Comparison of ENCODE assay signal across 19 cellular contexts in genomic region chr11:9448576-9449352, GRCh38. TPM values are rescaled to one million over a fixed set of nuclear protein-coding genes. Genes with fewer than 3 reads are reported as not detected.
DNase-seq lines count a peak whose midpoint lies in the region; ATAC-seq, FAIRE-seq and TF ChIP-seq lines count a peak whose summit lies in the region.
"Had no signal": no experiment of that assay in that cellular context is flagged by ENCODE, and none has a peak within 500 bp of the region (broad histone marks: within the 10 kb centered on the region; RNA-seq: fewer than 3 reads in every experiment).

No MANE protein-coding gene starts in this region.

- H3K4me1 Mint-ChIP-seq in WTC11: no peaks in the 10 kb centered on the region
- peaks cover 3 to 10% (median 6%) of the 10 kb centered on the region in 4 donors for H3K4me1 Mint-ChIP-seq in CD4-positive, alpha-beta memory T cell

- H3K4me2 ChIP-seq in HepG2 (ENCODE audit: low read depth, low read length) (no peak overlapping the region), H1 (ENCODE audit: insufficient read depth in 1 of 2, low read depth in 2 of 2, low read length in 2 of 2) (no peak overlapping the region)

- H2BK12ac ChIP-seq in H1 (ENCODE audit: low read depth, low read length): no peak overlapping the region

- H3K79me2 ChIP-seq in HepG2 (ENCODE audit: insufficient read depth, low read length) (no peaks in the 10 kb centered on the region), H1 (ENCODE audit: control insufficient read depth in 1 of 2, insufficient read depth in 2 of 2, low read length in 2 of 2) (no peaks in the 10 kb centered on the region)

- no peak overlapping the region for H3K4ac ChIP-seq in H1 (replicated peaks; ENCODE audit: insufficient read length, low read depth, low read length)

- H3K18ac ChIP-seq in H1 (ENCODE audit: extremely low read depth, low read length): no peak overlapping the region

- no peak overlapping the region for H2BK5ac ChIP-seq in H1 (ENCODE audit: low read depth, low read length)

- H2AFZ ChIP-seq in HepG2 (ENCODE audit: low read length): no peak overlapping the region
- H2AFZ ChIP-seq in H1 (ENCODE audit: low read length): no peak overlapping the region

- TF ChIP-seq POLR2A in HepG2 (IDR thresholded peaks at IDR 0.05; ENCODE audit: insufficient read depth in 1 of 2, low read depth in 2 of 2, low read length in 2 of 2) (no peak), right lobe of liver (IDR thresholded peaks at IDR 0.05) (no peak), H1 (IDR thresholded peaks at IDR 0.05; ENCODE audit: control extremely low read depth in 1 of 2, low read depth in 2 of 2, low read length in 2 of 2) (0 out of 3 replicates have a peak, but pooled peaks of 1 of the 2 experiments have one; percentile 9)

- no peak overlapping the region for H2BK120ac ChIP-seq in H1 (replicated peaks; ENCODE audit: low read depth, low read length)

- H3K27me3 ChIP-seq in HepG2 (ENCODE audit: control insufficient read depth in 1 of 2, insufficient read depth in 2 of 2, low read length in 2 of 2) (no peaks in the 10 kb centered on the region), right lobe of liver (no peaks in the 10 kb centered on the region), H1 (replicated peaks in 1 of 4; ENCODE audit: control insufficient read depth in 3 of 4, extremely low read depth in 1 of 4, insufficient read depth in 3 of 4, low read length in 3 of 4) (no peaks in the 10 kb centered on the region), upper lobe of right lung (no peaks in the 10 kb centered on the region)
- H3K27me3 ChIP-seq in CD4-positive, alpha-beta memory T cell (ENCODE audit: insufficient read depth, low read length): no peaks in the 10 kb centered on the region

- BruUV-seq in HepG2 (replicated peaks; lab: Mats Ljungman, UMichigan): no TSS peak

- no peak overlapping the region for H3K4me3 Mint-ChIP-seq in WTC11
- H3K4me3 Mint-ChIP-seq in CD4-positive, alpha-beta memory T cell: no peak overlapping the region
- H3K4me3 Mint-ChIP-seq: CD8-positive, alpha-beta T cell had no signal

- CTCF ChIA-PET in HepG2 (lab: Yijun Ruan, JAX; ENCODE audit: low intra/inter-chr PET ratio, low total read pairs): no interaction called here
- CTCF ChIA-PET in WTC11 (lab: Charles Lee): interaction anchor here (1.4 kb wide), 1 partner anchor 58 kb away, joined by 3 read pairs; no protein-coding TSS in a partner anchor
- CTCF ChIA-PET in H1 (lab: Charles Lee; ENCODE audit: partially characterized antibody): no interaction called here
- CTCF ChIA-PET in CD4-positive, alpha-beta memory T cell (lab: Charles Lee; ENCODE audit: partially characterized antibody): interaction anchor here (0.9 kb wide), 1 partner anchor 12 kb away, joined by 3 read pairs; the partner anchor contains the start of gene ZNF143

- H3K27me3 Mint-ChIP-seq in WTC11 (ENCODE audit: low read depth): no peaks in the 10 kb centered on the region
- no peaks in the 10 kb centered on the region for H3K27me3 Mint-ChIP-seq in CD4-positive, alpha-beta memory T cell

- FAIRE-seq in HepG2 (lab: Jason Lieb, UNC) (no peak), H1 (lab: Jason Lieb, UNC) (no peak)
- FAIRE-seq: GM12891, GM18507 had no signal

- H3K56ac ChIP-seq in H1 (replicated peaks; ENCODE audit: insufficient read length, low read depth, low read length): no peak overlapping the region

- peak; percentile 13; the same call in 1 of the 3 replicates for ATAC-seq in HepG2
- no peak for ATAC-seq in right lobe of liver
- no peak; the same call in 1 of the 2 replicates for ATAC-seq in WTC11
- ATAC-seq in upper lobe of right lung: no peak
- no peak for ATAC-seq in HG02884 (IDR thresholded peaks at IDR 0.05; ENCODE audit: unreplicated experiment)
- ATAC-seq: CD8-positive, alpha-beta T cell had no signal

- H3K9ac ChIP-seq in HepG2 (ENCODE audit: insufficient read depth, low read depth, low read length) (no peak overlapping the region), H1 (replicated peaks in 1 of 4; ENCODE audit: extremely low read depth in 1 of 4, low read depth in 3 of 4, low read length in 3 of 4) (no peak overlapping the region)

- H3K9me3 Mint-ChIP-seq in WTC11: peaks cover 31% of the 10 kb centered on the region
- H3K9me3 Mint-ChIP-seq in CD4-positive, alpha-beta memory T cell: peaks cover 0 to 21% (median 10%) of the 10 kb centered on the region in 8 donors

- no peak for TF ChIP-seq RAD21 in HepG2 (CRISPR knock-in tag; IDR thresholded peaks at IDR 0.05)
- TF ChIP-seq RAD21 in H1 (IDR thresholded peaks at IDR 0.05 in 1 of 2, conservative IDR thresholded peaks at IDR 0.05 in 1 of 2; ENCODE audit: low read depth in 2 of 2, low read length in 2 of 2): no peak

- no peak overlapping the region for H4K8ac ChIP-seq in H1 (ENCODE audit: extremely low read depth, insufficient read depth, low read length)

- no peak overlapping the region for H3K23ac ChIP-seq in H1 (ENCODE audit: insufficient read length)

- H4K20me1 ChIP-seq in HepG2 (ENCODE audit: insufficient read depth, low read length) (no peaks in the 10 kb centered on the region), H1 (replicated peaks in 1 of 2; ENCODE audit: control insufficient read depth in 1 of 2, insufficient read depth in 2 of 2, low read length in 2 of 2) (no peaks in the 10 kb centered on the region)

- TF ChIP-seq EP300 in HepG2 (IDR thresholded peaks at IDR 0.05; ENCODE audit: low read depth in 2 of 2, low read length in 2 of 2): no peak
- TF ChIP-seq EP300 in HepG2 (CRISPR knock-in tag; IDR thresholded peaks at IDR 0.05; ENCODE audit: borderline replicate concordance): no peak
- no peak for TF ChIP-seq EP300 in H1 (IDR thresholded peaks at IDR 0.05; ENCODE audit: borderline replicate concordance in 1 of 2, low read depth in 2 of 2, low read length in 2 of 2)

- H4K91ac ChIP-seq in H1 (replicated peaks; ENCODE audit: insufficient read length, low read length): no peak overlapping the region

- H2AK5ac ChIP-seq in H1 (ENCODE audit: low read depth, low read length): no peak overlapping the region

- no peaks in the 10 kb centered on the region for H3K23me2 ChIP-seq in H1 (ENCODE audit: low read depth, low read length)

- H3K4me3 ChIP-seq in HepG2 (replicated peaks in 1 of 3; ENCODE audit: insufficient read depth in 1 of 3, low read depth in 2 of 3, low read length in 3 of 3) (no peak overlapping the region), right lobe of liver (no peak overlapping the region), H1 (ENCODE audit: extremely low read depth in 1 of 4, insufficient read depth in 2 of 4, low read depth in 3 of 4, low read length in 4 of 4) (no peak overlapping the region), upper lobe of right lung (no peak overlapping the region)
- H3K4me3 ChIP-seq in CD4-positive, alpha-beta memory T cell (ENCODE audit: low read length in 2 of 2): no peak overlapping the region

- H2BK15ac ChIP-seq in H1 (ENCODE audit: low read length): no peak overlapping the region

- H3K36me3 ChIP-seq in HepG2 (replicated peaks in 1 of 2; ENCODE audit: control insufficient read depth in 1 of 2, insufficient read depth in 2 of 2, low read length in 2 of 2) (peaks cover 3 to 14% of the 10 kb centered on the region in 2 experiments; a peak in 3 of 5 replicates), right lobe of liver (peaks cover 0 to 19% (median 0%) of the 10 kb centered on the region in 4 donors), H1 (ENCODE audit: control insufficient read depth in 2 of 4, insufficient read depth in 4 of 4, low read length in 3 of 4) (peaks cover 3 to 30% (median 13%) of the 10 kb centered on the region in 4 experiments; a peak in 6 of 8 replicates), upper lobe of right lung (peaks cover 33% of the 10 kb centered on the region)
- H3K36me3 ChIP-seq in CD4-positive, alpha-beta memory T cell (ENCODE audit: insufficient read depth, low read length): no peaks in the 10 kb centered on the region

- H3K79me1 ChIP-seq in H1 (ENCODE audit: low read depth, low read length): no peaks in the 10 kb centered on the region

- intact Hi-C loops in HepG2 (cut with micrococcal nuclease; ENCODE audit: unreplicated experiment): loop anchor here (10.0 kb wide), 1 partner anchor 56 kb away; no protein-coding TSS in a partner anchor
- intact Hi-C loops in right lobe of liver (cut with DNase I): no loop called here
- intact Hi-C loops in upper lobe of right lung (cut with DNase I): no loop called here
- intact Hi-C loops in CD4-positive, alpha-beta memory T cell (cut with micrococcal nuclease): no loop called here

- DNase-seq in HepG2 (ENCODE audit: low spot score) (no peak), right lobe of liver (no peak), WTC11 (ENCODE audit: low spot score) (no peak), H1 (ENCODE audit: low read depth in 1 of 2, low spot score in 2 of 2) (peak in 1 of 2 experiments; percentile 47), upper lobe of right lung (peak; percentile 40)
- no peak for DNase-seq in activated CD4-positive, alpha-beta T cell treated with anti-CD3 and anti-CD28 coated beads, Interleukin-2, amount 50 U/mL, for 48 hours
- no peak for DNase-seq in CD4-positive, alpha-beta memory T cell
- DNase-seq: C1 segment of cervical spinal cord; Caco-2; CD8-positive, alpha-beta T cell; DMS153; DMS79 treated with DMSO at 0.1 percent for 48 hours; GF-D8; GOT3; H7; HCEC 1CT had no signal

- H4K5ac ChIP-seq in H1 (ENCODE audit: insufficient read length, low read depth, low read length): no peak overlapping the region

- no peak overlapping the region for H2BK20ac ChIP-seq in H1 (ENCODE audit: low read length)

- H3K27ac ChIP-seq in HepG2 (ENCODE audit: extremely low read length, insufficient read depth, low read length) (no peak overlapping the region), right lobe of liver (no peak overlapping the region), H1 (ENCODE audit: low read depth, low read length) (no peak overlapping the region), upper lobe of right lung (no peak overlapping the region)
- no peak overlapping the region for H3K27ac ChIP-seq in CD4-positive, alpha-beta memory T cell (ENCODE audit: low read depth, low read length)

- H3K36me3 Mint-ChIP-seq in WTC11: peaks cover 46% of the 10 kb centered on the region
- H3K36me3 Mint-ChIP-seq in CD4-positive, alpha-beta memory T cell: peaks cover 16 to 24% of the 10 kb centered on the region in 2 donors

- H3K9me3 ChIP-seq in HepG2 (ENCODE audit: low read length) (no peaks in the 10 kb centered on the region), right lobe of liver (no peaks in the 10 kb centered on the region), H1 (ENCODE audit: insufficient read depth in 2 of 2, low read depth in 1 of 2, low read length in 1 of 2) (peaks cover 7 to 9% of the 10 kb centered on the region in 2 experiments; a peak in 3 of 4 replicates), upper lobe of right lung (peaks cover 5% of the 10 kb centered on the region)
- H3K9me3 ChIP-seq in CD4-positive, alpha-beta memory T cell (ENCODE audit: control insufficient read depth in 1 of 2, low read length in 2 of 2): no peaks in the 10 kb centered on the region

- H3K27ac Mint-ChIP-seq in WTC11: peak overlapping the region; percentile 60
- H3K27ac Mint-ChIP-seq in CD4-positive, alpha-beta memory T cell: no peak overlapping the region

- H3K4me1 ChIP-seq in HepG2 (ENCODE audit: insufficient read depth, low read length) (no peaks in the 10 kb centered on the region), right lobe of liver (no peaks in the 10 kb centered on the region), H1 (replicated peaks in 1 of 4; ENCODE audit: control insufficient read depth in 3 of 4, insufficient read depth in 4 of 4, low read length in 3 of 4) (no peaks in the 10 kb centered on the region), upper lobe of right lung (no peaks in the 10 kb centered on the region)
- peaks cover 4% of the 10 kb centered on the region for H3K4me1 ChIP-seq in CD4-positive, alpha-beta memory T cell (ENCODE audit: insufficient read depth, low read length)
- H3K4me1 ChIP-seq: Caco-2 had no signal

- TF ChIP-seq CTCF in HepG2 (CRISPR knock-in tag; IDR thresholded peaks at IDR 0.05): no peak
- TF ChIP-seq CTCF in right lobe of liver (IDR thresholded peaks at IDR 0.05): no peak
- no peak for TF ChIP-seq CTCF in WTC11 (IDR thresholded peaks at IDR 0.05)
- no peak for TF ChIP-seq CTCF in H1 (IDR thresholded peaks at IDR 0.05; ENCODE audit: control extremely low read depth in 1 of 3, insufficient read depth in 1 of 3, low read depth in 1 of 3, low read length in 3 of 3)
- TF ChIP-seq CTCF in upper lobe of right lung (IDR thresholded peaks at IDR 0.05): no peak

- in situ Hi-C loops in HepG2 (cut with HindIII; ENCODE audit: extremely low pct_ligation_motif_present, low pct_unique_long_range_greater_than_20kb): no loop called here

- POLR2A ChIA-PET in HepG2 (lab: Yijun Ruan, JAX) (interaction anchor here (3.0 kb wide), 1 partner anchor 11 kb away, joined by 27 read pairs; the partner anchor contains the start of gene ZNF143), WTC11 (lab: Charles Lee) (interaction anchor here (1.8 kb wide), 1 partner anchor 11 kb away, joined by 8 read pairs; the partner anchor contains the start of gene ZNF143), H1 (lab: Charles Lee; ENCODE audit: partially characterized antibody) (interaction anchor here (0.6 to 6.5 kb wide), 9 partner anchors 9 to 186 kb away, joined by 3 to 78 read pairs (median 4); partner anchors contain the start of gene ZNF143)
- POLR2A ChIA-PET in CD4-positive, alpha-beta memory T cell (lab: Charles Lee; ENCODE audit: partially characterized antibody): interaction anchor here (4.2 kb wide), 1 partner anchor 11 kb away, joined by 28 read pairs; the partner anchor contains the start of gene ZNF143

- H3K14ac ChIP-seq in H1 (ENCODE audit: insufficient read length): no peak overlapping the region

- WGBS in HepG2 (ENCODE audit: low lambda C conversion rate): 96% methylated on average over 9 of the region's 9 CpGs
- 99% methylated on average over 9 of the region's 9 CpGs for WGBS in right lobe of liver (ENCODE audit: insufficient coverage, low coverage, low lambda C conversion rate, missing lambda C conversion rate)
- 98% methylated on average over 7 of the region's 9 CpGs; no CpG with 5 or more reads in 1 of the 2 experiments for WGBS in H1 (ENCODE audit: extremely low coverage in 1 of 2, insufficient coverage in 1 of 2, insufficient read length in 1 of 2, insufficient replicate concordance in 2 of 2, low coverage in 1 of 2, low lambda C conversion rate in 2 of 2, missing lambda C conversion rate in 1 of 2), 2 experiments

RNA-seq across cellular contexts. Expression of gene ZNF143, which starts 12.0 kb away (rescaled TPM):
- total RNA-seq in HepG2 (2016; rRNA removed; fragmentation: Illumina TruSeq; extraction: Trizol): 22.4 and 32.9 TPM in 2 replicates
- 5.2 and 7.5 TPM in 2 replicates for total RNA-seq in HepG2 (2016; cell fraction: cytosol; rRNA removed; fragmentation: Illumina TruSeq; extraction: Trizol; ENCODE audit: low read depth)
- 23.4 and 29.8 TPM in 2 replicates for total RNA-seq in HepG2 (2016; cell fraction: insoluble cytoplasmic fraction; rRNA removed; fragmentation: Illumina TruSeq; extraction: Trizol)
- total RNA-seq in HepG2 (2016; cell fraction: membrane; rRNA removed; fragmentation: Illumina TruSeq; extraction: Trizol): 11.5 and 14.0 TPM in 2 replicates
- total RNA-seq in HepG2 (2016; cell fraction: nucleus; rRNA removed; fragmentation: Illumina TruSeq; extraction: Trizol): 18.6 and 20.4 TPM in 2 replicates
- 35.6 and 35.9 TPM in 2 replicates for polyA plus RNA-seq in HepG2 (2011; rRNA removed)
- 29.1 and 29.9 TPM in 2 replicates for polyA plus RNA-seq in HepG2 (2011; cell fraction: cytosol; rRNA removed)
- polyA plus RNA-seq in HepG2 (2011; cell fraction: nucleus; rRNA removed): 18.4 and 27.0 TPM in 2 replicates
- 13.8 and 18.8 TPM in 2 replicates for polyA plus RNA-seq in HepG2 (2012)
- polyA plus RNA-seq in HepG2 (2016; cell fraction: cytosol; fragmentation: Illumina TruSeq; extraction: Trizol; ENCODE audit: low read depth): 2.9 and 3.6 TPM in 2 replicates
- 24.4 and 28.9 TPM in 2 replicates for polyA plus RNA-seq in HepG2 (2016; cell fraction: insoluble cytoplasmic fraction; fragmentation: Illumina TruSeq; extraction: Trizol; ENCODE audit: low read depth)
- polyA plus RNA-seq in HepG2 (2016; cell fraction: membrane; fragmentation: Illumina TruSeq; extraction: Trizol; ENCODE audit: low read depth): 6.5 and 7.2 TPM in 2 replicates
- polyA plus RNA-seq in HepG2 (2016; cell fraction: nucleus; fragmentation: Illumina TruSeq; extraction: Trizol; ENCODE audit: insufficient read depth, low read depth): 20.4 and 26.1 TPM in 2 replicates
- polyA minus RNA-seq in HepG2 (2011; rRNA and poly(A)+ RNA removed; ENCODE audit: low replicate concordance): 112 and 116 TPM in 2 replicates
- polyA minus RNA-seq in HepG2 (2011; cell fraction: cytosol; rRNA and poly(A)+ RNA removed): 17.3 and 30.3 TPM in 2 replicates
- polyA minus RNA-seq in HepG2 (2011; cell fraction: nucleus; rRNA and poly(A)+ RNA removed): 57.6 and 60.4 TPM in 2 replicates
- 10 to 100 TPM in 2 of 6 experiments, 1 to 10 TPM in 4; 5.8 to 16.0 (median 9.5) TPM for total RNA-seq in right lobe of liver
- total RNA-seq in WTC11 (2021): 34.0 to 35.8 TPM (median 34.0 TPM) in 3 replicates
- 38.9 and 43.0 TPM in 2 replicates for total RNA-seq in H1 (2021; fragmentation: NEBNext Ultra II Directional; extraction: Animal tissue kit (Norgen Biotek cat#: 25700))
- polyA plus RNA-seq in H1 (2011; rRNA removed): 37.7 and 69.2 TPM in 2 replicates
- 33.1 TPM for polyA plus RNA-seq in H1 (2011; cell fraction: cytosol; rRNA removed)
- 38.5 TPM for polyA plus RNA-seq in H1 (2011; cell fraction: nucleus; rRNA removed)
- 29.5 to 50.1 TPM (median 34.4 TPM) in 4 replicates for polyA plus RNA-seq in H1 (2012, experiment 1 of 2)
- 1.9 TPM for polyA plus RNA-seq in H1 (2012, experiment 2 of 2)
- 18.9 TPM for polyA plus RNA-seq in H1 (2013, experiment 1 of 2)
- polyA plus RNA-seq in H1 (2013, experiment 2 of 2): 19.9 TPM
- 208 and 231 TPM in 2 replicates for polyA minus RNA-seq in H1 (2011; rRNA and poly(A)+ RNA removed)
- 41.2 TPM for polyA minus RNA-seq in H1 (2011; cell fraction: cytosol; rRNA and poly(A)+ RNA removed)
- polyA minus RNA-seq in H1 (2011; cell fraction: nucleus; rRNA and poly(A)+ RNA removed): 86.0 TPM
- 29.6 TPM for total RNA-seq in upper lobe of right lung
- total RNA-seq in CD4-positive, alpha-beta memory T cell: 10 to 100 TPM; 50.5 to 51.1 TPM
- polyA plus RNA-seq in CD4-positive, alpha-beta memory T cell: 10 to 100 TPM; 41.7 to 54.6 TPM

Comparison
In these comparisons a context has a peak if more than half of its experiments do, and no peak if none do; other contexts are left out.
1. CTCF ChIA-PET loops: an anchor here in WTC11 (1.4 kb wide) and CD4-positive, alpha-beta memory T cell (0.9 kb wide); none called in HepG2 and H1.